12 cellular contexts compared by ENCODE assay signal in genomic region chr21:25569084-25569483, GRCh38. TPM values are rescaled to one million over a fixed set of nuclear protein-coding genes. Genes with fewer than 3 reads are reported as not detected.
DNase-seq lines count a peak whose midpoint lies in the region; ATAC-seq and TF ChIP-seq lines count a peak whose summit lies in the region.
"Had no signal": no experiment of that assay in that cellular context is flagged by ENCODE, and none has a peak within 500 bp of the region (broad histone marks: within the 10 kb centered on the region; RNA-seq: fewer than 3 reads in every experiment).

No MANE protein-coding gene starts in this region.

- H3K4me1 Mint-ChIP-seq in activated CD4-positive, alpha-beta T cell treated with anti-CD3 and anti-CD28 coated beads for 36 hours: peaks cover 45% of the 10 kb centered on the region
- peaks cover 88% of the 10 kb centered on the region for H3K4me1 Mint-ChIP-seq in activated CD4-positive, alpha-beta memory T cell treated with anti-CD3 and anti-CD28 coated beads, Interleukin-2, amount 10 ng/mL, durations not matched to agents 7 days and 5 days

- no peaks in the 10 kb centered on the region for H3K9me3 Mint-ChIP-seq in activated CD4-positive, alpha-beta T cell treated with anti-CD3 and anti-CD28 coated beads for 36 hours (ENCODE audit: low read depth)
- H3K9me3 Mint-ChIP-seq in activated CD4-positive, alpha-beta memory T cell treated with anti-CD3 and anti-CD28 coated beads, Interleukin-2, amount 10 ng/mL, durations not matched to agents 7 days and 5 days: no peaks in the 10 kb centered on the region
- H3K9me3 Mint-ChIP-seq: naive thymus-derived CD8-positive, alpha-beta T cell had no signal

- H3K4me1 ChIP-seq in foreskin keratinocyte: peaks cover 10% of the 10 kb centered on the region
- H3K4me1 ChIP-seq: Peyer's patch, thyroid gland had no signal

- H3K4me3 Mint-ChIP-seq in activated CD4-positive, alpha-beta T cell treated with anti-CD3 and anti-CD28 coated beads for 36 hours: peak overlapping the region; percentile 93
- H3K4me3 Mint-ChIP-seq in activated CD4-positive, alpha-beta memory T cell treated with anti-CD3 and anti-CD28 coated beads, Interleukin-2, amount 10 ng/mL, durations not matched to agents 7 days and 5 days: no peak overlapping the region

- H3K27me3 ChIP-seq in foreskin keratinocyte: no peaks in the 10 kb centered on the region
- H3K27me3 ChIP-seq: Peyer's patch, thyroid gland had no signal

- peak overlapping the region; percentile 97 for H3K4me3 ChIP-seq in GM12865 (ENCODE audit: low read depth, low read length)
- H3K4me3 ChIP-seq: Peyer's patch, thyroid gland had no signal

- no peak for ATAC-seq in activated CD4-positive, alpha-beta T cell treated with anti-CD3 and anti-CD28 coated beads for 36 hours
- ATAC-seq in foreskin keratinocyte: no peak
- ATAC-seq: naive thymus-derived CD8-positive, alpha-beta T cell had no signal

- DNase-seq in activated CD4-positive, alpha-beta T cell treated with anti-CD3 and anti-CD28 coated beads for 36 hours: no peak
- DNase-seq in activated CD4-positive, alpha-beta T cell treated with anti-CD3 and anti-CD28 coated beads for 1 hour: no peak
- peak; percentile 63 for DNase-seq in GM12865 (ENCODE audit: low read depth)
- no peak for DNase-seq in activated CD4-positive, alpha-beta memory T cell treated with anti-CD3 and anti-CD28 coated beads, Interleukin-2, amount 10 ng/mL, durations not matched to agents 7 days and 5 days
- peak; percentile 8 to 35 for DNase-seq in lung microvascular endothelial cell (ENCODE audit: low read depth in 2 of 2)
- DNase-seq in foreskin keratinocyte: no peak
- no peak for DNase-seq in NCI-H526 treated with DMSO at 0.1 percent for 48 hours (lab: John Stamatoyannopoulos, UW)
- no peak for DNase-seq in stimulated activated CD4-positive, alpha-beta T cell treated with anti-CD3 and anti-CD28 coated beads, Interleukin-4, amount 100 ng/mL, for 24 hours
- DNase-seq: naive thymus-derived CD8-positive, alpha-beta T cell; NCI-H524 treated with DMSO at 0.1 percent for 48 hours; Peyer's patch; thyroid gland had no signal

- CTCF ChIA-PET in activated CD4-positive, alpha-beta T cell treated with anti-CD3 and anti-CD28 coated beads for 36 hours (lab: Charles Lee): interaction anchor here (0.9 to 3.2 kb wide), 7 partner anchors 29 to 152 kb away, joined by 3 to 14 read pairs (median 4); no protein-coding TSS in a partner anchor
- CTCF ChIA-PET in activated CD4-positive, alpha-beta memory T cell treated with anti-CD3 and anti-CD28 coated beads, Interleukin-2, amount 10 ng/mL, durations not matched to agents 7 days and 5 days (lab: Charles Lee): interaction anchor here (1.4 to 1.8 kb wide), 3 partner anchors 38 to 147 kb away, joined by 3 to 8 read pairs (median 7); partner anchors contain the start of gene MRPL39

- H3K36me3 Mint-ChIP-seq in activated CD4-positive, alpha-beta T cell treated with anti-CD3 and anti-CD28 coated beads for 36 hours (ENCODE audit: low read depth): peaks cover 92% of the 10 kb centered on the region
- H3K36me3 Mint-ChIP-seq in activated CD4-positive, alpha-beta memory T cell treated with anti-CD3 and anti-CD28 coated beads, Interleukin-2, amount 10 ng/mL, durations not matched to agents 7 days and 5 days (ENCODE audit: low read depth): peaks cover 61% of the 10 kb centered on the region
- H3K36me3 Mint-ChIP-seq: naive thymus-derived CD8-positive, alpha-beta T cell had no signal

- TF ChIP-seq CTCF in GM12865 (IDR thresholded peaks at IDR 0.05; ENCODE audit: insufficient read depth, low read depth, low read length, missing control alignments): no peak
- no peak for TF ChIP-seq CTCF in foreskin keratinocyte (conservative IDR thresholded peaks at IDR 0.05)

- intact Hi-C loops in activated CD4-positive, alpha-beta T cell treated with anti-CD3 and anti-CD28 coated beads for 36 hours (cut with DNase I, micrococcal nuclease): loop anchor here in 1 of 2 experiments (1.0 kb wide), 1 partner anchor 107 kb away; no protein-coding TSS in a partner anchor

- H3K27me3 Mint-ChIP-seq in activated CD4-positive, alpha-beta T cell treated with anti-CD3 and anti-CD28 coated beads for 36 hours: no peaks in the 10 kb centered on the region
- H3K27me3 Mint-ChIP-seq in activated CD4-positive, alpha-beta memory T cell treated with anti-CD3 and anti-CD28 coated beads, Interleukin-2, amount 10 ng/mL, durations not matched to agents 7 days and 5 days: no peaks in the 10 kb centered on the region
- H3K27me3 Mint-ChIP-seq: naive thymus-derived CD8-positive, alpha-beta T cell had no signal

- H3K27ac ChIP-seq in foreskin keratinocyte: no peak overlapping the region
- H3K27ac ChIP-seq: thyroid gland had no signal

- peak overlapping the region; percentile 97 for H3K27ac Mint-ChIP-seq in activated CD4-positive, alpha-beta T cell treated with anti-CD3 and anti-CD28 coated beads for 36 hours
- peak overlapping the region; percentile 69 for H3K27ac Mint-ChIP-seq in activated CD4-positive, alpha-beta memory T cell treated with anti-CD3 and anti-CD28 coated beads, Interleukin-2, amount 10 ng/mL, durations not matched to agents 7 days and 5 days

- POLR2A ChIA-PET in activated CD4-positive, alpha-beta T cell treated with anti-CD3 and anti-CD28 coated beads for 36 hours (lab: Charles Lee): interaction anchor here (0.9 kb wide), 1 partner anchor 57 kb away, joined by 5 read pairs; no protein-coding TSS in a partner anchor
- POLR2A ChIA-PET in activated CD4-positive, alpha-beta memory T cell treated with anti-CD3 and anti-CD28 coated beads, Interleukin-2, amount 10 ng/mL, durations not matched to agents 7 days and 5 days (lab: Charles Lee): interaction anchor here (1.6 to 12.0 kb wide), 5 partner anchors 7 to 106 kb away, joined by 4 to 112 read pairs (median 6); no protein-coding TSS in a partner anchor

RNA-seq across cellular contexts. Expression of gene MRPL39, which starts 38.2 kb away (rescaled TPM):
- 10 to 100 TPM; 78.4 to 84.5 TPM for total RNA-seq in activated CD4-positive, alpha-beta T cell treated with anti-CD3 and anti-CD28 coated beads for 36 hours
- 10 to 100 TPM; 36.5 to 37.8 TPM for total RNA-seq in activated CD4-positive, alpha-beta memory T cell treated with anti-CD3 and anti-CD28 coated beads, Interleukin-2, amount 10 ng/mL, durations not matched to agents 7 days and 5 days
- 23.4 and 29.6 TPM in 2 replicates for total RNA-seq in lung microvascular endothelial cell
- total RNA-seq in foreskin keratinocyte: 53.7 and 59.0 TPM in 2 replicates
- 51.1 and 62.0 TPM in 2 replicates for polyA plus RNA-seq in foreskin keratinocyte

Comparison
In these comparisons a context has a peak if more than half of its experiments do, and no peak if none do; other contexts are left out.
1. DNase-seq: peak in GM12865 (single experiment) and lung microvascular endothelial cell (2 of 2); none in activated CD4-positive, alpha-beta T cell treated with anti-CD3 and anti-CD28 coated beads for 36 hours (single experiment), activated CD4-positive, alpha-beta T cell treated with anti-CD3 and anti-CD28 coated beads for 1 hour (single experiment), activated CD4-positive, alpha-beta memory T cell treated with anti-CD3 and anti-CD28 coated beads, Interleukin-2, amount 10 ng/mL, durations not matched to agents 7 days and 5 days (single experiment), foreskin keratinocyte (0 of 2), NCI-H526 treated with DMSO at 0.1 percent for 48 hours (single experiment) and stimulated activated CD4-positive, alpha-beta T cell treated with anti-CD3 and anti-CD28 coated beads, Interleukin-4, amount 100 ng/mL, for 24 hours (single experiment).